In the genomic region with DNA sequence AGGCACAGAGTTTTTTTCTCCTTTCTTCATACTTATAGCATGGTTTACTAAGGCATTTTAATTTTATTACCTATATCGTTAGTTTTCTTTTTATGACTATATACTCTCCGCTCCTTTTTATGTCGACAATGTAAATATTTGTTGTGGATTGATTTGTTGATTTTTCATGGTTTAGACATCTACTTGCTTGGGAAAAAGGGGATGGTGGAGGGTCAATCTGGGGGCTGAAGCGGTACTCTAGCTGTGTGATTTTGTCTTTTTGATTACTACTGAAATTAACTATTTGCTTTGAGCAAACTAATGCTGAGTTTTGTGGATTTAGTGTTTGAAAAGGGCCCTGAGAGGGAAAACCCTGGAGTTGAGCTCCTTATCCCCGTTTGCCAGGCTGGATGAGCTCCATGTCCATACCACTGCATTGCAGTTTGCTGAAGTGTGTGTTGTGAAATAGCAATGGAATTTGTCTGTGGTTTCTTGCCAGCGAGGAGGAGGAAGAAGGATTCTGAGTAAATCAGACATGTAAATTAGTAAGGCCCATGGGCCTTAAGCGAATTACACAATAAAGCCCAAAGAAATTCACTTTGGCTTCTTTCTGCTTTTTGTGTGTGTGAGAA, we compare ENCODE assay signal across 8 cellular contexts.
DNase-seq lines count a peak whose midpoint lies in the region; ATAC-seq, FAIRE-seq and TF ChIP-seq lines count a peak whose summit lies in the region.

No MANE protein-coding gene starts in this region.

- H3K36me3 ChIP-seq in endothelial cell of umbilical vein (ENCODE audit: control insufficient read depth in 2 of 2, extremely low read depth in 1 of 2, insufficient read depth in 2 of 2, low read length in 2 of 2), result no peaks in the 10 kb centered on the region
- no peaks in the 10 kb centered on the region for H3K36me3 ChIP-seq in effector memory CD4-positive, alpha-beta T cell (ENCODE audit: control insufficient read depth, insufficient read depth, low read length)

- ATAC-seq in activated CD4-positive, CD25-positive, alpha-beta regulatory T cell treated with anti-CD3 and anti-CD28 coated beads, Interleukin-2, amount 50 U/mL, for 24 hours, result no peak

- FAIRE-seq in endothelial cell of umbilical vein (lab: Jason Lieb, UNC), result peak; percentile 38

- TF ChIP-seq POLR2A in endothelial cell of umbilical vein (IDR thresholded peaks at IDR 0.05; ENCODE audit: low read depth, low read length), result no peak

- POLR2A ChIA-PET in endothelial cell of umbilical vein (lab: Charles Lee), result no interaction called here

- peak overlapping the region; percentile 20 for H3K4me3 Mint-ChIP-seq in Calu3 (ENCODE audit: low read depth, unreplicated experiment)
- peak overlapping the region; percentile 5 for H3K4me3 Mint-ChIP-seq in osteocyte (ENCODE audit: unreplicated experiment)

- H3K4me1 Mint-ChIP-seq in Calu3 (ENCODE audit: low read depth, unreplicated experiment), result peaks cover 45% of the 10 kb centered on the region
- H3K4me1 Mint-ChIP-seq in osteocyte (ENCODE audit: unreplicated experiment), result peaks cover 23% of the 10 kb centered on the region

- no peaks in the 10 kb centered on the region for H3K9me3 ChIP-seq in endothelial cell of umbilical vein (replicated peaks; ENCODE audit: control insufficient read depth, insufficient read depth, low read length)
- no peaks in the 10 kb centered on the region for H3K9me3 ChIP-seq in effector memory CD4-positive, alpha-beta T cell (ENCODE audit: control insufficient read depth, low read length)

- no peaks in the 10 kb centered on the region for H3K9me1 ChIP-seq in endothelial cell of umbilical vein (replicated peaks; ENCODE audit: control insufficient read depth, extremely low read depth, insufficient read depth, low read length)

- peak; percentile 61 for DNase-seq in Calu3
- peak; percentile 68 for DNase-seq in NCI-H748 (lab: John Stamatoyannopoulos, UW; ENCODE audit: unreplicated experiment)
- no peak for DNase-seq in endothelial cell of umbilical vein (ENCODE audit: low read depth, low spot score)
- DNase-seq in osteocyte (ENCODE audit: extremely low spot score, unreplicated experiment), result no peak
- DNase-seq in NCI-H2171 treated with DMSO at 0.1 percent for 48 hours (lab: John Stamatoyannopoulos, UW), result no peak
- DNase-seq in effector memory CD4-positive, alpha-beta T cell, result no peak
- no peak for DNase-seq in dermis blood vessel endothelial cell

- CTCF ChIA-PET in Calu3 (lab: Charles Lee), result interaction anchor here (0.5 to 2.2 kb wide), 8 partner anchors 8 to 1704 kb away, joined by 3 to 13 read pairs (median 4); no protein-coding TSS in a partner anchor
- CTCF ChIA-PET in endothelial cell of umbilical vein (lab: Charles Lee), result interaction anchor here (1.2 to 5.6 kb wide), 6 partner anchors 10 to 226 kb away, joined by 3 to 36 read pairs (median 8); no protein-coding TSS in a partner anchor

- no peaks in the 10 kb centered on the region for H3K4me1 ChIP-seq in endothelial cell of umbilical vein (ENCODE audit: control insufficient read depth, extremely low read depth, insufficient read depth, low read length)
- H3K4me1 ChIP-seq in effector memory CD4-positive, alpha-beta T cell (ENCODE audit: control insufficient read depth, insufficient read depth, low read length, poor library complexity, severe bottlenecking), result no peaks in the 10 kb centered on the region

- H2AFZ ChIP-seq in endothelial cell of umbilical vein (ENCODE audit: low read depth, low read length), result no peak overlapping the region

- BruUV-seq in Calu3 (replicated peaks; lab: Mats Ljungman, UMichigan), result no TSS peak
- no TSS peak for BruUV-seq in endothelial cell of umbilical vein (replicated peaks; lab: Mats Ljungman, UMichigan)

- dilution Hi-C loops in endothelial cell of umbilical vein (cut with MboI; ENCODE audit: extremely low pct_ligation_motif_present, low sequenced_read_pairs), result no loop called here

- H3K9ac ChIP-seq in endothelial cell of umbilical vein (replicated peaks; ENCODE audit: extremely low read depth, insufficient read depth, low read length), result no peak overlapping the region

- H4K20me1 ChIP-seq in endothelial cell of umbilical vein (replicated peaks; ENCODE audit: control insufficient read depth, extremely low read depth, insufficient read depth, low read length), result no peaks in the 10 kb centered on the region

- H3K27ac ChIP-seq in endothelial cell of umbilical vein (ENCODE audit: insufficient read depth, low read depth, low read length), result no peak overlapping the region
- H3K27ac ChIP-seq in effector memory CD4-positive, alpha-beta T cell (ENCODE audit: insufficient read depth, low read length, poor library complexity, severe bottlenecking), result no peak overlapping the region

- H3K27me3 Mint-ChIP-seq in Calu3 (ENCODE audit: unreplicated experiment), result no peaks in the 10 kb centered on the region
- no peaks in the 10 kb centered on the region for H3K27me3 Mint-ChIP-seq in osteocyte (ENCODE audit: unreplicated experiment)

- H3K27me3 ChIP-seq in endothelial cell of umbilical vein (ENCODE audit: control insufficient read depth in 2 of 2, insufficient read depth in 2 of 2, low read length in 2 of 2), result no peaks in the 10 kb centered on the region
- no peaks in the 10 kb centered on the region for H3K27me3 ChIP-seq in effector memory CD4-positive, alpha-beta T cell (replicated peaks; ENCODE audit: control insufficient read depth, insufficient read depth, low read length, poor library complexity, severe bottlenecking)

- H3K36me3 Mint-ChIP-seq in Calu3 (ENCODE audit: insufficient read depth, unreplicated experiment), result no peaks in the 10 kb centered on the region
- H3K36me3 Mint-ChIP-seq in osteocyte (ENCODE audit: unreplicated experiment), result no peaks in the 10 kb centered on the region

- peaks cover 19% of the 10 kb centered on the region for H3K79me2 ChIP-seq in endothelial cell of umbilical vein (ENCODE audit: control insufficient read depth, insufficient read depth, low read length)

- H3K4me2 ChIP-seq in endothelial cell of umbilical vein (ENCODE audit: insufficient read depth, low read length), result no peak overlapping the region

- no peaks in the 10 kb centered on the region for H3K9me3 Mint-ChIP-seq in Calu3 (ENCODE audit: low read depth, unreplicated experiment)
- no peaks in the 10 kb centered on the region for H3K9me3 Mint-ChIP-seq in osteocyte (ENCODE audit: unreplicated experiment)

- no peak overlapping the region for H3K4me3 ChIP-seq in endothelial cell of umbilical vein (replicated peaks in 1 of 3; ENCODE audit: insufficient read depth in 1 of 3, low read depth in 1 of 3, low read length in 3 of 3)
- H3K4me3 ChIP-seq in effector memory CD4-positive, alpha-beta T cell (ENCODE audit: insufficient read depth, low read depth, low read length, poor library complexity, severe bottlenecking), result no peak overlapping the region

- intact Hi-C loops in Calu3 (cut with micrococcal nuclease; ENCODE audit: unreplicated experiment) (loop anchor here (5.0 kb wide), 2 partner anchors 171 to 396 kb away; no protein-coding TSS in a partner anchor), endothelial cell of umbilical vein (cut with micrococcal nuclease) (no loop called here)

- H3K27ac Mint-ChIP-seq in Calu3 (ENCODE audit: unreplicated experiment) (peak overlapping the region; percentile 50), osteocyte (ENCODE audit: unreplicated experiment) (peak overlapping the region; percentile 91)

- TF ChIP-seq CTCF in Calu3 (IDR thresholded peaks at IDR 0.05; ENCODE audit: unreplicated experiment) (no peak), endothelial cell of umbilical vein (IDR thresholded peaks at IDR 0.05; ENCODE audit: extremely low read depth in 1 of 2, insufficient read depth in 1 of 2, low read depth in 1 of 2, low read length in 2 of 2) (no peak), osteocyte (IDR thresholded peaks at IDR 0.05) (no peak)

TF ChIP-seq in endothelial cell of umbilical vein, 7 proteins besides CTCF, POLR2A, EP300 and RAD21:
- TF ChIP-seq FOS (IDR thresholded peaks at IDR 0.05; ENCODE audit: borderline replicate concordance, insufficient read depth, low read length) (no peak), EZH2 (IDR thresholded peaks at IDR 0.05; ENCODE audit: borderline replicate concordance, low read depth, low read length, severe bottlenecking) (no peak), POLR2AphosphoS5 (IDR thresholded peaks at IDR 0.05; ENCODE audit: insufficient read depth, low read depth, low read length) (no peak), JUN (IDR thresholded peaks at IDR 0.05; ENCODE audit: borderline replicate concordance, insufficient read depth, insufficient read length, low read depth) (no peak), MYC (IDR thresholded peaks at IDR 0.05; ENCODE audit: low read depth, low read length) (no peak)
- TF ChIP-seq, protein P1, sequence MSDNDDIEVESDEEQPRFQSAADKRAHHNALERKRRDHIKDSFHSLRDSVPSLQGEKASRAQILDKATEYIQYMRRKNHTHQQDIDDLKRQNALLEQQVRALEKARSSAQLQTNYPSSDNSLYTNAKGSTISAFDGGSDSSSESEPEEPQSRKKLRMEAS (IDR thresholded peaks at IDR 0.05; ENCODE audit: insufficient read depth, insufficient read length), result no peak

Comparison
In these comparisons a context has a peak if more than half of its experiments do, and no peak if none do; other contexts are left out.
1. DNase-seq: peak in Calu3 (single experiment) and NCI-H748 (single experiment); none in endothelial cell of umbilical vein (single experiment), osteocyte (single experiment), NCI-H2171 treated with DMSO at 0.1 percent for 48 hours (single experiment), effector memory CD4-positive, alpha-beta T cell (0 of 3) and dermis blood vessel endothelial cell (single experiment).